Comparison of ENCODE assay signal across 18 cellular contexts in the genomic region with DNA sequence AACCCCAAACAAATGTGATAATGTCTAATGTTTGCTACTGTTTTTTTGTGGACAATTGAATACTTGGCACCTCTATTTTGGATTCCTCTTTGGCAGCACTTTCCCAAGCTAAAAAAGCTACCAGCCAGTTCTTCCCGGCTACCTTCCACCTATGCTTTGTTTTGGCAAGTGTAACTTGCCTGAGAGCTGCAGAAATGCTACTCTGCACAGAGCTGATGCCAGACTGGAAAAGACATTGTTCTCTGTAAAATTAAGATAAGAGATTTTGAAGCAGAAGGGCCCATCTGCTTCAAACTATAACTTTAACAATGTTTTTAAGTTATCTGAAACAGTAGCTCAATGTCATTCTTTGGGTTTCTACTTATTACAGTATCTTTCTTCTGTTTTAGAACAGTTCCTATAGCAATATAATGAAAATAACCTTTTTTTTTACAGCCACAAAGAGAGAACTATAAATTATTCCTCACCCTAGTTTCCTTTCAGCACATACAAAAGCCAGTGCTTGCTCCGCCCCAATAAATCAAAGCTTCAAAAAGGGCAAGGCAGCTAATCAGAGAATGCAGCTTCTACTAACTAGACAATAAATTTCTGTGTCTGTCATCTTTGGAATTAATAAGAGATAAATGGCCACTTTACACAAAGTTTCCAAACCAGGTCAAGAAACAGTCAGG.
"Had no signal": no experiment of that assay in that cellular context is flagged by ENCODE, and none has a peak within 500 bp of the region (broad histone marks: within the 10 kb centered on the region; RNA-seq: fewer than 3 reads in every experiment).

No MANE protein-coding gene starts in this region.

- H3K27ac ChIP-seq: adrenal gland, gastrocnemius medialis, heart left ventricle, right atrium auricular region, upper lobe of left lung had no signal

- H3K4me1 Mint-ChIP-seq: activated CD4-positive, alpha-beta T cell treated with anti-CD3 and anti-CD28 coated beads for 36 hours; naive B cell had no signal

- H3K27me3 Mint-ChIP-seq: activated CD4-positive, alpha-beta memory T cell treated with anti-CD3 and anti-CD28 coated beads for 36 hours; activated CD4-positive, alpha-beta T cell treated with anti-CD3 and anti-CD28 coated beads for 36 hours; activated T-cell treated with anti-CD3 and anti-CD28 coated beads, Interleukin-2, amount 50 U/mL, for 24 hours had no signal

- H3K27me3 ChIP-seq: gastrocnemius medialis, heart left ventricle, right atrium auricular region, upper lobe of left lung had no signal

- H3K27ac Mint-ChIP-seq: activated CD4-positive, alpha-beta memory T cell treated with anti-CD3 and anti-CD28 coated beads for 36 hours; activated CD4-positive, alpha-beta T cell treated with anti-CD3 and anti-CD28 coated beads for 36 hours; activated T-cell treated with anti-CD3 and anti-CD28 coated beads, Interleukin-2, amount 50 U/mL, for 24 hours; naive B cell; progenitor cell of endocrine pancreas had no signal

- H3K4me3 ChIP-seq: adrenal gland, gastrocnemius medialis, heart left ventricle, lung, right atrium auricular region, upper lobe of left lung had no signal

- H3K9me3 Mint-ChIP-seq: activated CD4-positive, alpha-beta memory T cell treated with anti-CD3 and anti-CD28 coated beads for 36 hours; activated T-cell treated with anti-CD3 and anti-CD28 coated beads, Interleukin-2, amount 50 U/mL, for 24 hours; naive B cell had no signal

- H3K4me1 ChIP-seq: adrenal gland, gastrocnemius medialis, heart left ventricle, right atrium auricular region, upper lobe of left lung had no signal

- H3K36me3 ChIP-seq: adrenal gland, gastrocnemius medialis, heart left ventricle, right atrium auricular region, upper lobe of left lung had no signal

- FAIRE-seq: small intestine had no signal

- ATAC-seq: activated CD4-positive, alpha-beta T cell treated with anti-CD3 and anti-CD28 coated beads for 36 hours; gastrocnemius medialis; heart left ventricle had no signal

- H3K4me3 Mint-ChIP-seq: activated CD4-positive, alpha-beta memory T cell treated with anti-CD3 and anti-CD28 coated beads for 36 hours; activated CD4-positive, alpha-beta T cell treated with anti-CD3 and anti-CD28 coated beads for 36 hours; activated T-cell treated with anti-CD3 and anti-CD28 coated beads, Interleukin-2, amount 50 U/mL, for 24 hours; naive B cell had no signal

- H3K36me3 Mint-ChIP-seq: activated CD4-positive, alpha-beta memory T cell treated with anti-CD3 and anti-CD28 coated beads for 36 hours; naive B cell had no signal

- H3K9me3 ChIP-seq: adrenal gland, gastrocnemius medialis, heart left ventricle, right atrium auricular region, upper lobe of left lung had no signal

- DNase-seq: activated CD4-positive, alpha-beta memory T cell treated with anti-CD3 and anti-CD28 coated beads for 36 hours; activated CD4-positive, alpha-beta T cell treated with anti-CD3 and anti-CD28 coated beads for 36 hours; activated effector memory CD4-positive, alpha-beta T cell treated with Interleukin-2 at 50 U/mL for 16 hours; activated naive CD4-positive, alpha-beta T cell treated with anti-CD3 and anti-CD28 coated beads, Interleukin-2, amount 50 U/mL, for 16 hours; activated T-cell treated with anti-CD3 and anti-CD28 coated beads, Interleukin-2, amount 50 U/mL, for 24 hours; adrenal gland; dermis blood vessel endothelial cell; gastrocnemius medialis; heart left ventricle; naive B cell; small intestine; stimulated activated CD4-positive, alpha-beta T cell treated with anti-CD3 and anti-CD28 coated beads, Interleukin-4, amount 100 ng/mL, for 4 hours; stimulated activated CD8-positive, alpha-beta memory T cell treated with anti-CD3 and anti-CD28 coated beads, Interleukin-4, amount 100 ng/mL, for 48 hours; stimulated activated naive CD4-positive, alpha-beta T cell treated with Interleukin-2 at 50 U/mL for 16 hours; upper lobe of left lung had no signal
